In the genomic region with DNA sequence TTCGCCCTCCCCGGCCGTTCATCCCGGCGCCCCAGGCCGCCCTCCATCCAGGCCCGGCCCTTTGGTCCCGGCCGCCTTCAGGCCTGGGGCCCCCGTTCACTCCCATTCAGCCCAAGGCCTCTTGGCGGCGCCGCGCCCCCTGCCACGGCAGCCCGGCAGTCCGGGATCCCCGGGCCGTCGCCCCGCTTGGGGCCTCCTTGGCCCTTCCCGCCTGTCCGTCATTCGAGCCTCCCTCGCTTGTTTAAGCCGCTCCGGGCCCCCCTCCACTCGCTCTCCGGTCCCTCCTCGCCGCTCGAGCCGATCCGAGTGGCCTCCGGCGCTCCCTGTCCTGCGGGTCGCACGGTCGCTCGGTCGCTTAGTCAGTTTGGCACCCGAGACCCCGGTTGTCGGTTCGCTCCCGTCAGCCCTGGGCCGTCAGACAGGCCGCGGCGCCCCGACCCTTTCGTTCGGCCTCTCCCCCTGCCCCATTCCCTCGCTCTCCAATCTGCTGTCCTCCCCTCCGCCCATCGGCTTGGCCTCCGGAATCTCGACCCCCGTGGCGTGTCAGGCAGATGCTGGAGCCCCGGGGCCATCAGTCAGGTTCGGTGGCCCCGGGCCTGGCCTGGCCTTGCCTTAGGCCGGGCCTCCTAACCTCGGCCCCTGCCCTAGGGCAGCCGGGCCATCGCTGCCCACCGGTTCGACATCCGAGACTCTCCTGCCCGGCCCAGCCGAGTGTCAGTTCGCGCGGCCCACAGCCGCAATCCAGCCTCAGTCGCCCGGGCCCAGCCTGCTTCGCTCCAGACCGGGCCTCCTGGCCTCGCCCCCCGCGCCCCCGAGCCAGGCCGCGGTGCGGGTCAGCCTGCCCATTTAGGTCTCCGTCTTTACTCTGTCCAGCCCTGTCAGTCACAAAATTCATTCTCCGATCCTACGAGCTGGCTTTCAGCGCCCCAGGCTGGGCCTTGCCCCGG, we compare ENCODE assay signal across 8 cellular contexts. TPM values are rescaled to one million over a fixed set of nuclear protein-coding genes. Genes with fewer than 3 reads are reported as not detected.
DNase-seq lines count a peak whose midpoint lies in the region; ATAC-seq, FAIRE-seq and TF ChIP-seq lines count a peak whose summit lies in the region.

No MANE protein-coding gene starts in this region.

- H3K4me1 ChIP-seq in A549, result peaks cover 24% of the 10 kb centered on the region; the same call in 2 of the 3 replicates
- H3K4me1 ChIP-seq in osteoblast (ENCODE audit: insufficient read depth, low read length), result peaks cover 22% of the 10 kb centered on the region
- peaks cover 37% of the 10 kb centered on the region for H3K4me1 ChIP-seq in upper lobe of right lung

- no peak for TF ChIP-seq POLR2A in A549 (IDR thresholded peaks at IDR 0.05; ENCODE audit: low read length)

- peaks cover 7% of the 10 kb centered on the region for H3K9me3 Mint-ChIP-seq in glutamatergic neuron (ENCODE audit: unreplicated experiment)

- CTCF ChIA-PET in A549 (lab: Yijun Ruan, JAX), result interaction anchor here (0.7 to 2.6 kb wide), 3 partner anchors 9 to 46 kb away, joined by 3 to 17 read pairs (median 5); no protein-coding TSS in a partner anchor
- CTCF ChIA-PET in RWPE1 (lab: Yijun Ruan, JAX), result interaction anchor here (0.8 to 2.0 kb wide), 3 partner anchors 38 to 228 kb away, joined by 4 to 8 read pairs (median 5); partner anchors contain the start of gene NSUN4

- no peak for TF ChIP-seq EP300 in A549 (IDR thresholded peaks at IDR 0.05)

- intact Hi-C loops in upper lobe of right lung (cut with DNase I), result no loop called here

- POLR2A ChIA-PET in A549 (lab: Yijun Ruan, JAX) (interaction anchor here (1.2 to 1.9 kb wide), 3 partner anchors 38 to 55 kb away, joined by 3 to 14 read pairs (median 10); partner anchors contain the start of genes NSUN4 and RAD54L), RWPE1 (lab: Yijun Ruan, JAX; ENCODE audit: low non-redundant PET) (interaction anchor here (0.6 kb wide), 1 partner anchor 20 kb away, joined by 4 read pairs; no protein-coding TSS in a partner anchor)

- TF ChIP-seq CTCF in A549 (IDR thresholded peaks at IDR 0.05) (no peak), RWPE1 (conservative IDR thresholded peaks at IDR 0.05; ENCODE audit: low read depth) (no peak), glutamatergic neuron (IDR thresholded peaks at IDR 0.05; ENCODE audit: partially characterized antibody, unreplicated experiment) (no peak), osteoblast (IDR thresholded peaks at IDR 0.05; ENCODE audit: extremely low read depth, low read depth, low read length) (no peak), upper lobe of right lung (IDR thresholded peaks at IDR 0.05) (peak; percentile 25)

- H3K4me3 Mint-ChIP-seq in glutamatergic neuron (ENCODE audit: unreplicated experiment), result peak overlapping the region; percentile 100

- WGBS in A549 (ENCODE audit: missing lambda C conversion rate), result 2% methylated on average over 17 of the region's 93 CpGs

- no peak for FAIRE-seq in A549 (lab: Jason Lieb, UNC)

- peaks cover 41% of the 10 kb centered on the region for H4K20me1 ChIP-seq in osteoblast (ENCODE audit: insufficient read depth, low read length)

- peak; percentile 37 to 44 for ATAC-seq in A549
- ATAC-seq in GM18502 (IDR thresholded peaks at IDR 0.05; ENCODE audit: poor library complexity, unreplicated experiment), result peak; percentile 31
- ATAC-seq in HG03097 (IDR thresholded peaks at IDR 0.05; ENCODE audit: low FRiP score, unreplicated experiment), result peak; percentile 33
- ATAC-seq in upper lobe of right lung, result peak; percentile 64

- H3K36me3 Mint-ChIP-seq in glutamatergic neuron (ENCODE audit: unreplicated experiment), result no peaks in the 10 kb centered on the region

- H3K9me3 ChIP-seq in A549 (no peaks in the 10 kb centered on the region), osteoblast (ENCODE audit: low read depth, low read length) (no peaks in the 10 kb centered on the region), upper lobe of right lung (no peaks in the 10 kb centered on the region)

- H3K27me3 Mint-ChIP-seq in glutamatergic neuron (ENCODE audit: unreplicated experiment), result peaks cover 2% of the 10 kb centered on the region

- H3K27me3 ChIP-seq in osteoblast (ENCODE audit: insufficient read depth, low read length), result no peaks in the 10 kb centered on the region
- H3K27me3 ChIP-seq in upper lobe of right lung, result no peaks in the 10 kb centered on the region

- peaks cover 97% of the 10 kb centered on the region for H3K79me2 ChIP-seq in osteoblast (ENCODE audit: insufficient read depth, low read length)

- no peak for TF ChIP-seq RAD21 in A549 (conservative IDR thresholded peaks at IDR 0.05 in 1 of 2, IDR thresholded peaks at IDR 0.05 in 1 of 2)

- H3K4me3 ChIP-seq in A549 (peak overlapping the region; percentile 84), osteoblast (ENCODE audit: insufficient read depth, low read length) (peak overlapping the region; percentile 92), upper lobe of right lung (peak overlapping the region; percentile 98)

- H2AFZ ChIP-seq in osteoblast (ENCODE audit: low read length), result peak overlapping the region; percentile 20

- H3K4me2 ChIP-seq in A549, result peak overlapping the region; percentile 90
- H3K4me2 ChIP-seq in osteoblast (ENCODE audit: insufficient read depth, low read length), result peak overlapping the region; percentile 93

- peaks cover 21% of the 10 kb centered on the region for H3K4me1 Mint-ChIP-seq in glutamatergic neuron (ENCODE audit: low read depth, unreplicated experiment)

- H3K36me3 ChIP-seq in osteoblast (ENCODE audit: insufficient read depth, low read length) (peaks cover 8% of the 10 kb centered on the region), upper lobe of right lung (peaks cover 7% of the 10 kb centered on the region)

- H3K27ac Mint-ChIP-seq in glutamatergic neuron (ENCODE audit: unreplicated experiment), result peak overlapping the region; percentile 98

- DNase-seq in A549 (ENCODE audit: low read depth in 1 of 2, low spot score in 1 of 2), result peak in 1 of 2 experiments; percentile 36
- DNase-seq in RWPE1 (ENCODE audit: low spot score), result peak; percentile 51
- peak; percentile 57 for DNase-seq in activated naive CD4-positive, alpha-beta T cell treated with anti-CD3 and anti-CD28 coated beads, Interleukin-2, amount 50 U/mL, for 16 hours
- peak; percentile 79 for DNase-seq in glutamatergic neuron
- peak; percentile 90 for DNase-seq in osteoblast (ENCODE audit: insufficient read length, low spot score, missing footprints)
- DNase-seq in upper lobe of right lung, result peak; percentile 76

- H3K27ac ChIP-seq in A549 (peak overlapping the region; percentile 98 to 99), RWPE1 (peak overlapping the region; percentile 89), osteoblast (ENCODE audit: low read depth, low read length) (peak overlapping the region; percentile 94), upper lobe of right lung (peak overlapping the region; percentile 98)

TF ChIP-seq in A549, 52 proteins besides CTCF, POLR2A, EP300 and RAD21:
- TF ChIP-seq PHF8 (IDR thresholded peaks at IDR 0.05; ENCODE audit: borderline replicate concordance, low read depth) (peak; percentile 95; the same call in 1 of the 2 replicates), MAX (IDR thresholded peaks at IDR 0.05) (no peak; the same call in 1 of the 2 replicates), FOXS1 (CRISPR knock-in tag; IDR thresholded peaks at IDR 0.05) (no peak)
- TF ChIP-seq, protein P1, sequence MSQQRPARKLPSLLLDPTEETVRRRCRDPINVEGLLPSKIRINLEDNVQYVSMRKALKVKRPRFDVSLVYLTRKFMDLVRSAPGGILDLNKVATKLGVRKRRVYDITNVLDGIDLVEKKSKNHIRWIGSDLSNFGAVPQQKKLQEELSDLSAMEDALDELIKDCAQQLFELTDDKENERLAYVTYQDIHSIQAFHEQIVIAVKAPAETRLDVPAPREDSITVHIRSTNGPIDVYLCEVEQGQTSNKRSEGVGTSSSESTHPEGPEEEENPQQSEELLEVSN (IDR thresholded peaks at IDR 0.05; ENCODE audit: borderline replicate concordance, low read depth), result 0 out of 2 replicates have a peak, but pooled peaks have one; percentile 16
TF ChIP-seq in A549: peak in this region for 2.

RNA-seq across cellular contexts. Expression of gene LRRC41, which starts 1.1 kb away (rescaled TPM):
- polyA plus RNA-seq in A549 (2011; rRNA removed) (28.6 and 32.5 TPM in 2 replicates), A549 (2017; fragmentation: RNase III; extraction: RNeasy Plus Mini Kit Qiagen cat#74134 plus additional on column Dnase treatment) (30.1 to 34.1 TPM (median 33.4 TPM) in 3 replicates)
- 27.0 and 41.8 TPM in 2 replicates for polyA plus RNA-seq in A549 (2012; cell fraction: cytosol; rRNA removed)
- 57.0 and 61.6 TPM in 2 replicates for polyA plus RNA-seq in A549 (2012; cell fraction: nucleus; rRNA removed)
- 46.0 and 47.6 TPM in 2 replicates for polyA minus RNA-seq in A549 (2011; rRNA and poly(A)+ RNA removed)
- total RNA-seq in glutamatergic neuron (ENCODE audit: unreplicated experiment) (77.9 TPM), osteoblast (103 and 104 TPM in 2 replicates), upper lobe of right lung (53.6 TPM)

RNA-seq across cellular contexts. Expression of gene UQCRH, which starts 1.1 kb away (rescaled TPM):
- 514 and 762 TPM in 2 replicates for polyA plus RNA-seq in A549 (2011; rRNA removed)
- 364 and 521 TPM in 2 replicates for polyA plus RNA-seq in A549 (2012; cell fraction: cytosol; rRNA removed)
- 85.1 and 267 TPM in 2 replicates for polyA plus RNA-seq in A549 (2012; cell fraction: nucleus; rRNA removed)
- polyA plus RNA-seq in A549 (2017; fragmentation: RNase III; extraction: RNeasy Plus Mini Kit Qiagen cat#74134 plus additional on column Dnase treatment), result 766 to 800 TPM (median 793 TPM) in 3 replicates
- 42.5 and 56.1 TPM in 2 replicates for polyA minus RNA-seq in A549 (2011; rRNA and poly(A)+ RNA removed)
- 271 TPM for total RNA-seq in glutamatergic neuron (ENCODE audit: unreplicated experiment)
- 197 and 202 TPM in 2 replicates for total RNA-seq in osteoblast
- 145 TPM for total RNA-seq in upper lobe of right lung

RNA-seq across cellular contexts. Expression of gene NSUN4, which starts 38.2 kb away (rescaled TPM):
- polyA plus RNA-seq in A549 (2011; rRNA removed) (23.3 and 30.2 TPM in 2 replicates), A549 (2017; fragmentation: RNase III; extraction: RNeasy Plus Mini Kit Qiagen cat#74134 plus additional on column Dnase treatment) (11.7 to 13.2 TPM (median 12.0 TPM) in 3 replicates)
- polyA plus RNA-seq in A549 (2012; cell fraction: cytosol; rRNA removed), result 13.6 and 16.2 TPM in 2 replicates
- polyA plus RNA-seq in A549 (2012; cell fraction: nucleus; rRNA removed), result 16.8 and 17.6 TPM in 2 replicates
- 52.7 and 57.1 TPM in 2 replicates for polyA minus RNA-seq in A549 (2011; rRNA and poly(A)+ RNA removed)
- total RNA-seq in glutamatergic neuron (ENCODE audit: unreplicated experiment) (20.2 TPM), osteoblast (17.4 and 20.3 TPM in 2 replicates), upper lobe of right lung (27.7 TPM)

RNA-seq across cellular contexts. Expression of gene RAD54L, which starts 54.8 kb away (rescaled TPM):
- polyA plus RNA-seq in A549 (2011; rRNA removed), result 10.0 and 10.9 TPM in 2 replicates
- polyA plus RNA-seq in A549 (2012; cell fraction: cytosol; rRNA removed), result 19.7 TPM in 2 replicates
- 58.5 and 65.2 TPM in 2 replicates for polyA plus RNA-seq in A549 (2012; cell fraction: nucleus; rRNA removed)
- 12.7 to 14.0 TPM (median 14.0 TPM) in 3 replicates for polyA plus RNA-seq in A549 (2017; fragmentation: RNase III; extraction: RNeasy Plus Mini Kit Qiagen cat#74134 plus additional on column Dnase treatment)
- polyA minus RNA-seq in A549 (2011; rRNA and poly(A)+ RNA removed), result 11.4 and 15.0 TPM in 2 replicates
- total RNA-seq in glutamatergic neuron (ENCODE audit: unreplicated experiment), result 4.6 TPM
- total RNA-seq in osteoblast, result 0.59 and 1.4 TPM in 2 replicates
- 1.0 TPM for total RNA-seq in upper lobe of right lung
